Comparison of ENCODE assay signal across 31 cellular contexts in the genomic region with DNA sequence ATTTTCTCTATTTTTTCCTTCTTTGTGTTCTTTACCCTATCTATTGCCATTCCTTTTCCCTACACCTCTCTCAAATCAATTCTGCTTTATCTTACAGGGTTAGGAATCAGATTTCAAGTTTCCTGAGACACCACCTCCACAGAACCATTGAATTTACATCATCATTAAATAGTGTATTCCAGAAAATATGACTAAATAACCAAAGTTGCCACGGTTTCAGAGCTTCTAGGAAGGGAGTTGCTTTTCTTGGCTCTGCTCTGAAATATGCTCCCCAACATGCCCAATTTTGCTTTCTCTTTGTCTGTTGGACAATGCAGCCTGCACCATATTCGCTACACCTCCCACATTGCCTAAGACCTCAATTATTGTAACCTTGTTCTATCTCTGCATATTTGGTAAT.
DNase-seq lines count a peak whose midpoint lies in the region; ATAC-seq and TF ChIP-seq lines count a peak whose summit lies in the region.
"Had no signal": no experiment of that assay in that cellular context is flagged by ENCODE, and none has a peak within 500 bp of the region (broad histone marks: within the 10 kb centered on the region; RNA-seq: fewer than 3 reads in every experiment).

No MANE protein-coding gene starts in this region.

- DNase-seq in AG10803 (ENCODE audit: low read depth) (peak; percentile 31), SJSA1 (ENCODE audit: low read depth in 1 of 2, low spot score in 2 of 2) (no peak), epithelial cell of esophagus (ENCODE audit: low read depth) (peak; percentile 18), lung microvascular endothelial cell (ENCODE audit: low read depth in 2 of 2) (peak; percentile 28 to 49)
- no peak for DNase-seq in stimulated activated CD4-positive, alpha-beta T cell treated with anti-CD3 and anti-CD28 coated beads, Interleukin-4, amount 100 ng/mL, for 4 hours
- DNase-seq: ACHN; activated T-cell treated with anti-CD3 and anti-CD28 coated beads for 4 hours; anterior cingulate cortex; C1 segment of cervical spinal cord; COR-L47; effector CD8-positive, alpha-beta T cell; erythroblast; GDM1; hypothalamus; left lung; midbrain; naive thymus-derived CD8-positive, alpha-beta T cell; NCI-H1105; NCI-H2029 treated with DMSO at 0.1 percent for 48 hours; NCI-H226; NCI-H748 treated with DMSO at 0.1 percent for 48 hours; occipital lobe; substantia nigra; T-helper 17 cell had no signal

- no peak overlapping the region for H3K4me3 ChIP-seq in AG10803 (ENCODE audit: low read length)
- H3K4me3 ChIP-seq in SJSA1, result no peak overlapping the region
- H3K4me3 ChIP-seq in epithelial cell of esophagus (ENCODE audit: low read length), result no peak overlapping the region
- H3K4me3 ChIP-seq: left lung, SK-N-MC, skin epidermis had no signal

- H3K36me3 ChIP-seq in SJSA1, result no peaks in the 10 kb centered on the region
- H3K36me3 ChIP-seq: left lung had no signal

- peak overlapping the region; percentile 26; the same call in 1 of the 2 replicates for H3K27ac ChIP-seq in SJSA1
- H3K27ac ChIP-seq: SK-N-MC, skin epidermis had no signal

- TF ChIP-seq CTCF in AG10803 (conservative IDR thresholded peaks at IDR 0.05; ENCODE audit: low read length) (no peak), epithelial cell of esophagus (IDR thresholded peaks at IDR 0.05; ENCODE audit: insufficient read depth, low read depth, low read length, missing control alignments) (no peak)

- peaks cover 9% of the 10 kb centered on the region for H3K4me1 ChIP-seq in SJSA1 (replicated peaks)

- H3K27me3 ChIP-seq in SJSA1 (replicated peaks), result no peaks in the 10 kb centered on the region

- no peaks in the 10 kb centered on the region for H3K9me3 ChIP-seq in SJSA1 (replicated peaks)
- H3K9me3 ChIP-seq: left lung had no signal

- ATAC-seq in GM19397 (IDR thresholded peaks at IDR 0.05; ENCODE audit: unreplicated experiment) (no peak), GM18519 (IDR thresholded peaks at IDR 0.05; ENCODE audit: low FRiP score, unreplicated experiment) (no peak), GM19035 (IDR thresholded peaks at IDR 0.05; ENCODE audit: unreplicated experiment) (no peak)
- ATAC-seq: activated naive CD4-positive, alpha-beta T cell treated with anti-CD3 and anti-CD28 coated beads, Interleukin-2, amount 50 U/mL, for 72 hours; HCT116; naive thymus-derived CD8-positive, alpha-beta T cell; T-helper 17 cell had no signal

Comparison
In these comparisons a context has a peak if more than half of its experiments do, and no peak if none do; other contexts are left out.
1. DNase-seq: peak in AG10803 (single experiment), epithelial cell of esophagus (single experiment) and lung microvascular endothelial cell (2 of 2); none in SJSA1 (0 of 2) and stimulated activated CD4-positive, alpha-beta T cell treated with anti-CD3 and anti-CD28 coated beads, Interleukin-4, amount 100 ng/mL, for 4 hours (0 of 2).